Comparison of ENCODE assay signal across 29 cellular contexts in genomic region chr2:174322139-174322538, GRCh38. TPM values are rescaled to one million over a fixed set of nuclear protein-coding genes. Genes with fewer than 3 reads are reported as not detected.
"Had no signal": no experiment of that assay in that cellular context is flagged by ENCODE, and none has a peak within 500 bp of the region (broad histone marks: within the 10 kb centered on the region; RNA-seq: fewer than 3 reads in every experiment).

No MANE protein-coding gene starts in this region.

- ATAC-seq: stimulated activated effector memory CD8-positive, alpha-beta T cell treated with anti-CD3 and anti-CD28 coated beads, Interleukin-12 subunit alpha, Interleukin-12 subunit beta, amount 100 ng/mL, for 72 hours; stimulated activated memory B cell treated with anti-CD40 and anti-IgM and Interleukin-4, amounts not matched to agents 10 μg/mL and 1 μg/mL and 100 μg/mL, for 72 hours; stimulated activated naive B cell treated with anti-CD40 and anti-IgM and Interleukin-4, amounts not matched to agents 10 μg/mL and 1 μg/mL and 100 μg/mL, for 72 hours; stimulated activated naive CD8-positive, alpha-beta T cell treated with anti-CD3 and anti-CD28 coated beads, Interleukin-15, amount 100 ng/mL, for 72 hours; stimulated activated naive CD8-positive, alpha-beta T cell treated with anti-CD3 and anti-CD28 coated beads, Interleukin-15, Interleukin-2, amounts not matched to agents 100 U/mL and 50 U/mL, for 24 hours; upper lobe of right lung had no signal

- H3K36me3 ChIP-seq: stomach, suprapubic skin, thoracic aorta, thyroid gland, tibial artery, tibial nerve, transverse colon, upper lobe of left lung, upper lobe of right lung, uterus, vagina had no signal

- FAIRE-seq: urothelium cell line had no signal

- H3K9me3 ChIP-seq: stomach, suprapubic skin, testis, thoracic aorta, thyroid gland, tibial artery, tibial nerve, transverse colon, upper lobe of left lung, upper lobe of right lung, uterus, vagina had no signal

- DNase-seq: stimulated activated CD4-positive, alpha-beta T cell treated with anti-CD3 and anti-CD28 coated beads, Interleukin-2, amount 100 ng/mL, for 48 hours; stimulated activated CD4-positive, alpha-beta T cell treated with anti-CD3 and anti-CD28 coated beads, Interleukin-4, amount 100 ng/mL, for 1 hour; stimulated activated CD4-positive, alpha-beta T cell treated with anti-CD3 and anti-CD28 coated beads, Interleukin-4, amount 100 ng/mL, for 24 hours; stimulated activated CD4-positive, alpha-beta T cell treated with anti-CD3 and anti-CD28 coated beads, Interleukin-4, amount 100 ng/mL, for 4 hours; stimulated activated CD8-positive, alpha-beta memory T cell treated with anti-CD3 and anti-CD28 coated beads, Interleukin-4, amount 100 ng/mL, for 48 hours; stimulated activated naive B cell treated with anti-CD40 and anti-IgM and Interleukin-4, amounts not matched to agents 10 μg/mL and 1 μg/mL and 100 μg/mL, for 72 hours; stimulated activated naive CD4-positive, alpha-beta T cell; stimulated activated naive CD4-positive, alpha-beta T cell treated with Interleukin-2 at 50 U/mL for 16 hours; stimulated activated naive CD8-positive, alpha-beta T cell treated with anti-CD3 and anti-CD28 coated beads, Interleukin-15, amount 100 ng/mL, for 72 hours; stimulated activated naive CD8-positive, alpha-beta T cell treated with anti-CD3 and anti-CD28 coated beads, Interleukin-15, Interleukin-2, amounts not matched to agents 100 U/mL and 50 U/mL, for 24 hours; stomach; substantia nigra; testis; thyroid gland; tibial artery; transverse colon; trophoblast cell; upper lobe of left lung; upper lobe of right lung; uterus had no signal

- H3K27ac ChIP-seq: stomach, suprapubic skin, testis, thoracic aorta, thyroid gland, tibial artery, tibial nerve, transverse colon, upper lobe of left lung, upper lobe of right lung, uterus, vagina had no signal

- H3K4me3 ChIP-seq: stomach, suprapubic skin, testis, thoracic aorta, thyroid gland, tibial artery, tibial nerve, transverse colon, upper lobe of left lung, upper lobe of right lung, uterus, vagina had no signal

- H3K27me3 ChIP-seq: testis, vagina had no signal

RNA-seq across cellular contexts. Expression of gene SP9, which starts 12.6 kb away (rescaled TPM):
- total RNA-seq: stomach, subcutaneous adipose tissue, thoracic aorta, thyroid gland, tibial nerve, transverse colon, upper lobe of left lung, upper lobe of right lung, urinary bladder, uterus, vagina had no signal
- polyA plus RNA-seq: stomach, urinary bladder had no signal
